ENCODE assay signal across 20 cellular contexts in genomic region chr6:6930223-6930880, GRCh38.
DNase-seq lines count a peak whose midpoint lies in the region; ATAC-seq and TF ChIP-seq lines count a peak whose summit lies in the region.
"Had no signal": no experiment of that assay in that cellular context is flagged by ENCODE, and none has a peak within 500 bp of the region (broad histone marks: within the 10 kb centered on the region; RNA-seq: fewer than 3 reads in every experiment).

No MANE protein-coding gene starts in this region.

- no peak overlapping the region for H2BK15ac ChIP-seq in neuronal stem cell (ENCODE audit: low read length)

- no peak overlapping the region for H2AK5ac ChIP-seq in neuronal stem cell (ENCODE audit: low read depth, low read length)

- TF ChIP-seq CTCF in omental fat pad (IDR thresholded peaks at IDR 0.05) (no peak), brain microvascular endothelial cell (IDR thresholded peaks at IDR 0.05; ENCODE audit: low read depth, low read length, missing control alignments) (no peak)

- H2AFZ ChIP-seq in neuronal stem cell (ENCODE audit: low read length): no peak overlapping the region

- H3K9me3 ChIP-seq in T-helper 17 cell (ENCODE audit: control insufficient read depth, low read length, poor library complexity, severe bottlenecking) (no peaks in the 10 kb centered on the region), esophagus (ENCODE audit: control insufficient read depth in 2 of 2, insufficient read depth in 1 of 2, low read depth in 1 of 2, low read length in 1 of 2) (no peaks in the 10 kb centered on the region), neuronal stem cell (replicated peaks in 1 of 2; ENCODE audit: control insufficient read depth in 2 of 2, insufficient read depth in 1 of 2, low read depth in 1 of 2, low read length in 2 of 2) (no peaks in the 10 kb centered on the region), subcutaneous abdominal adipose tissue (ENCODE audit: control insufficient read depth in 5 of 5, low read length in 5 of 5) (no peaks in the 10 kb centered on the region)
- H3K9me3 ChIP-seq: SJCRH30 had no signal

- no peak overlapping the region for H3K14ac ChIP-seq in neuronal stem cell (ENCODE audit: low read length)

- H3K36me3 ChIP-seq in esophagus (ENCODE audit: control insufficient read depth in 2 of 2, insufficient read depth in 2 of 2, low read length in 1 of 2) (no peaks in the 10 kb centered on the region), neuronal stem cell (replicated peaks in 1 of 2; ENCODE audit: control insufficient read depth in 2 of 2, insufficient read depth in 2 of 2, low read length in 2 of 2) (no peaks in the 10 kb centered on the region), subcutaneous abdominal adipose tissue (ENCODE audit: control insufficient read depth in 5 of 5, insufficient read depth in 5 of 5, low read length in 5 of 5) (no peaks in the 10 kb centered on the region), brain microvascular endothelial cell (replicated peaks) (no peaks in the 10 kb centered on the region)
- H3K36me3 ChIP-seq: SJCRH30 had no signal

- H3K27me3 Mint-ChIP-seq in T-helper 17 cell: peaks cover 38% of the 10 kb centered on the region

- in situ Hi-C loops in brain microvascular endothelial cell (cut with HindIII; ENCODE audit: low pct_ligation_motif_present, low sequenced_read_pairs): no loop called here

- no peak overlapping the region for H3K4me2 ChIP-seq in neuronal stem cell (ENCODE audit: insufficient read depth, low read length, poor library complexity, severe bottlenecking)

- H3K4me1 ChIP-seq in esophagus (ENCODE audit: control insufficient read depth in 2 of 2, insufficient read depth in 2 of 2, low read length in 1 of 2) (peaks cover 0 to 20% of the 10 kb centered on the region in 2 donors), neuronal stem cell (ENCODE audit: control insufficient read depth in 2 of 2, insufficient read depth in 1 of 2, low read depth in 1 of 2, low read length in 2 of 2) (peaks cover 0 to 8% of the 10 kb centered on the region in 2 donors), subcutaneous abdominal adipose tissue (ENCODE audit: control insufficient read depth in 5 of 5, insufficient read depth in 5 of 5, low read length in 5 of 5) (peaks cover 4 to 62% (median 39%) of the 10 kb centered on the region in 5 donors)
- H3K4me1 ChIP-seq: SJCRH30 had no signal

- ATAC-seq in T-helper 17 cell: no peak
- ATAC-seq in omental fat pad (ENCODE audit: low FRiP score): no peak

- peak overlapping the region; percentile 45 for H3K27ac Mint-ChIP-seq in T-helper 17 cell
- H3K27ac Mint-ChIP-seq: CD8-positive, alpha-beta memory T cell had no signal

- H3K27ac ChIP-seq in esophagus (ENCODE audit: low read depth in 2 of 2, low read length in 1 of 2) (peak overlapping the region; percentile 62 to 64), neuronal stem cell (replicated peaks; ENCODE audit: low read length) (no peak overlapping the region), subcutaneous abdominal adipose tissue (ENCODE audit: low read depth, low read length) (peak overlapping the region; percentile 83), brain microvascular endothelial cell (no peak overlapping the region)
- H3K27ac ChIP-seq: RWPE1, SJCRH30 had no signal

- 59 to 66% methylated on average over 9 of the region's 9 CpGs for whole genome bisulfite sequencing in esophagus, 2 donors
- no CpG with 5 or more reads among the region's 9 CpGs for WGBS in neuronal stem cell (ENCODE audit: extremely low coverage in 2 of 2, insufficient read length in 2 of 2, insufficient replicate concordance in 1 of 2), 2 donors

- H3K4ac ChIP-seq in neuronal stem cell (ENCODE audit: low read length): no peak overlapping the region

- no peak overlapping the region for H3K4me3 Mint-ChIP-seq in T-helper 17 cell
- H3K4me3 Mint-ChIP-seq: CD8-positive, alpha-beta memory T cell had no signal

- peak overlapping the region; percentile 11 for H3K18ac ChIP-seq in neuronal stem cell (ENCODE audit: low read length)

- H3K27me3 ChIP-seq in esophagus (ENCODE audit: control insufficient read depth in 1 of 2, insufficient read depth in 2 of 2, low read length in 2 of 2) (no peaks in the 10 kb centered on the region), neuronal stem cell (ENCODE audit: control insufficient read depth in 3 of 3, insufficient read depth in 3 of 3, low read depth in 1 of 3, low read length in 3 of 3) (no peaks in the 10 kb centered on the region), subcutaneous abdominal adipose tissue (ENCODE audit: control insufficient read depth in 5 of 5, insufficient read depth in 4 of 5, low read length in 5 of 5) (no peaks in the 10 kb centered on the region), brain microvascular endothelial cell (replicated peaks) (no peaks in the 10 kb centered on the region)
- H3K27me3 ChIP-seq: SJCRH30 had no signal

- no peak overlapping the region for H3K9ac ChIP-seq in neuronal stem cell (ENCODE audit: low read depth, low read length, poor library complexity)
- no peak overlapping the region for H3K9ac ChIP-seq in subcutaneous abdominal adipose tissue (ENCODE audit: low read length in 5 of 5)

- H3K4me1 Mint-ChIP-seq in T-helper 17 cell: peaks cover 9% of the 10 kb centered on the region
- H3K4me1 Mint-ChIP-seq: CD8-positive, alpha-beta memory T cell had no signal

- H2BK120ac ChIP-seq in neuronal stem cell (ENCODE audit: low read depth, low read length): no peak overlapping the region

- no peak overlapping the region for H2BK12ac ChIP-seq in neuronal stem cell (ENCODE audit: low read length)

- peaks cover 5% of the 10 kb centered on the region for H3K36me3 Mint-ChIP-seq in T-helper 17 cell (ENCODE audit: low read depth)
- H3K36me3 Mint-ChIP-seq: CD8-positive, alpha-beta memory T cell had no signal

- H3K23ac ChIP-seq in neuronal stem cell (ENCODE audit: low read depth, low read length, poor library complexity): no peak overlapping the region

- H2BK5ac ChIP-seq in neuronal stem cell (ENCODE audit: low read length): no peak overlapping the region

- DNase-seq in T-helper 17 cell: no peak
- no peak for DNase-seq in neuronal stem cell (ENCODE audit: low spot score)
- no peak for DNase-seq in omental fat pad (ENCODE audit: low spot score)
- DNase-seq in mucosa of gallbladder (ENCODE audit: low spot score): no peak
- DNase-seq in brain microvascular endothelial cell: no peak
- no peak for DNase-seq in RKO (ENCODE audit: low spot score)
- DNase-seq: ACHN; C1 segment of cervical spinal cord; CD8-positive, alpha-beta memory T cell; DMS79; MM.1S; NCI-H1105 treated with DMSO at 0.1 percent for 48 hours; NCI-H1694; NCI-H2107; NCI-H226; OCI-M1; SJCRH30 had no signal

- no peak overlapping the region for H3K4me3 ChIP-seq in esophagus (ENCODE audit: low read depth in 1 of 2, low read length in 2 of 2)
- no peak overlapping the region for H3K4me3 ChIP-seq in neuronal stem cell (ENCODE audit: low read length in 2 of 2)
- no peak overlapping the region for H3K4me3 ChIP-seq in subcutaneous abdominal adipose tissue (ENCODE audit: low read depth in 1 of 5, low read length in 5 of 5)
- H3K4me3 ChIP-seq in brain microvascular endothelial cell (ENCODE audit: low read depth, low read length): no peak overlapping the region
- H3K4me3 ChIP-seq: SJCRH30 had no signal

- no peak overlapping the region for H4K8ac ChIP-seq in neuronal stem cell (ENCODE audit: low read depth, low read length)

- no peaks in the 10 kb centered on the region for H3K79me1 ChIP-seq in neuronal stem cell (ENCODE audit: low read depth, low read length)

- H4K91ac ChIP-seq in neuronal stem cell (ENCODE audit: low read depth, low read length, poor library complexity): no peak overlapping the region

Comparison
In these comparisons a context has a peak if more than half of its experiments do, and no peak if none do; other contexts are left out.
1. H3K27ac ChIP-seq: peak in esophagus (2 of 2) and subcutaneous abdominal adipose tissue (single experiment); none in neuronal stem cell (single experiment) and brain microvascular endothelial cell (single experiment).